ENCODE assay signal across 16 cellular contexts in genomic region chr1:184673305-184673704, GRCh38.
DNase-seq lines count a peak whose midpoint lies in the region; ATAC-seq, FAIRE-seq and TF ChIP-seq lines count a peak whose summit lies in the region.
"Had no signal": no experiment of that assay in that cellular context is flagged by ENCODE, and none has a peak within 500 bp of the region (broad histone marks: within the 10 kb centered on the region; RNA-seq: fewer than 3 reads in every experiment).

No MANE protein-coding gene starts in this region.

- DNase-seq in WTC11 (ENCODE audit: low spot score) (no peak), NCI-H345 treated with DMSO at 0.1 percent for 48 hours (lab: John Stamatoyannopoulos, UW; ENCODE audit: unreplicated experiment) (no peak), HTR-8/SVneo (ENCODE audit: insufficient read length, low spot score) (no peak)
- DNase-seq in stimulated activated naive CD8-positive, alpha-beta T cell treated with anti-CD3 and anti-CD28 coated beads, Interleukin-15, amount 100 ng/mL, for 72 hours: no peak
- DNase-seq: C1 segment of cervical spinal cord; Calu3; CD4-positive, alpha-beta memory T cell; COR-L47; DMS53; DMS79 treated with DMSO at 0.1 percent for 48 hours; GF-D8 had no signal

- peaks cover 56% of the 10 kb centered on the region for H3K4me1 Mint-ChIP-seq in WTC11
- no peaks in the 10 kb centered on the region for H3K4me1 Mint-ChIP-seq in stimulated activated naive CD8-positive, alpha-beta T cell treated with anti-CD3 and anti-CD28 coated beads, Interleukin-15, amount 100 ng/mL, for 72 hours
- H3K4me1 Mint-ChIP-seq: CD4-positive, alpha-beta memory T cell had no signal

- no peak overlapping the region for H3K27ac Mint-ChIP-seq in WTC11
- H3K27ac Mint-ChIP-seq in stimulated activated naive CD8-positive, alpha-beta T cell treated with anti-CD3 and anti-CD28 coated beads, Interleukin-15, amount 100 ng/mL, for 72 hours: no peak overlapping the region
- H3K27ac Mint-ChIP-seq: CD4-positive, alpha-beta memory T cell had no signal

- FAIRE-seq in HTR-8/SVneo (lab: Jason Lieb, UNC): no peak
- FAIRE-seq: GM12891 had no signal

- H3K9ac ChIP-seq in iPS-18a (ENCODE audit: low read length): no peak overlapping the region

- CTCF ChIA-PET in HEK293 (lab: Yijun Ruan, JAX) (interaction anchor here (1.0 to 1.8 kb wide), 2 partner anchors 9 to 294 kb away, joined by 3 to 13 read pairs; no protein-coding TSS in a partner anchor), WTC11 (lab: Charles Lee) (interaction anchor here (1.4 to 2.9 kb wide), 3 partner anchors 9 to 19 kb away, joined by 4 to 36 read pairs (median 5); no protein-coding TSS in a partner anchor)

- H3K4me1 ChIP-seq in HEK293 (ENCODE audit: control insufficient read depth, insufficient read depth, low read length) (no peaks in the 10 kb centered on the region), iPS-18a (ENCODE audit: control insufficient read depth, low read depth, low read length) (peaks cover 49% of the 10 kb centered on the region)

- H3K27ac ChIP-seq in HEK293 (ENCODE audit: extremely low read depth, low read depth, low read length) (no peak overlapping the region), iPS-18a (ENCODE audit: low read length) (no peak overlapping the region)

- H3K4me3 ChIP-seq in HEK293 (ENCODE audit: low read depth, low read length): no peak overlapping the region
- peak overlapping the region; percentile 11 for H3K4me3 ChIP-seq in iPS-18a (ENCODE audit: low read length)
- H3K4me3 ChIP-seq: HAP-1 had no signal

- H3K27me3 Mint-ChIP-seq in WTC11 (ENCODE audit: low read depth): no peaks in the 10 kb centered on the region
- H3K27me3 Mint-ChIP-seq in stimulated activated naive CD8-positive, alpha-beta T cell treated with anti-CD3 and anti-CD28 coated beads, Interleukin-15, amount 100 ng/mL, for 72 hours: peaks cover 28% of the 10 kb centered on the region

- H3K9me3 ChIP-seq in HEK293 (ENCODE audit: control insufficient read depth, insufficient read depth, low read depth, low read length) (no peaks in the 10 kb centered on the region), iPS-18a (ENCODE audit: control insufficient read depth, low read depth, low read length) (no peaks in the 10 kb centered on the region)
- H3K9me3 ChIP-seq: HAP-1 had no signal

- POLR2A ChIA-PET in HEK293 (lab: Yijun Ruan, JAX) (no interaction called here), WTC11 (lab: Charles Lee) (interaction anchor here (0.6 kb wide), 1 partner anchor 1885 kb away, joined by 3 read pairs; no protein-coding TSS in a partner anchor)

- no peaks in the 10 kb centered on the region for H3K27me3 ChIP-seq in iPS-18a (ENCODE audit: control insufficient read depth, insufficient read depth, low read length)

- TF ChIP-seq CTCF in HEK293 (tag by site-specific recombination; IDR thresholded peaks at IDR 0.05) (no peak), WTC11 (IDR thresholded peaks at IDR 0.05) (no peak)

- ATAC-seq in WTC11 (peak; percentile 63), GM18520 (IDR thresholded peaks at IDR 0.05; ENCODE audit: unreplicated experiment) (no peak)
- ATAC-seq in stimulated activated naive CD8-positive, alpha-beta T cell treated with anti-CD3 and anti-CD28 coated beads, Interleukin-15, amount 100 ng/mL, for 72 hours: no peak

- no peaks in the 10 kb centered on the region for H3K9me3 Mint-ChIP-seq in WTC11
- H3K9me3 Mint-ChIP-seq in stimulated activated naive CD8-positive, alpha-beta T cell treated with anti-CD3 and anti-CD28 coated beads, Interleukin-15, amount 100 ng/mL, for 72 hours: no peaks in the 10 kb centered on the region

- no peaks in the 10 kb centered on the region for H3K36me3 ChIP-seq in HEK293 (ENCODE audit: control insufficient read depth in 2 of 2, insufficient read depth in 1 of 2, low read length in 2 of 2)
- H3K36me3 ChIP-seq in iPS-18a (ENCODE audit: control insufficient read depth, low read depth, low read length): no peaks in the 10 kb centered on the region
- H3K36me3 ChIP-seq: HAP-1 had no signal

- no peaks in the 10 kb centered on the region for H3K36me3 Mint-ChIP-seq in WTC11
- H3K36me3 Mint-ChIP-seq: CD4-positive, alpha-beta memory T cell had no signal

- no peak overlapping the region for H3K4me3 Mint-ChIP-seq in WTC11
- no peak overlapping the region for H3K4me3 Mint-ChIP-seq in stimulated activated naive CD8-positive, alpha-beta T cell treated with anti-CD3 and anti-CD28 coated beads, Interleukin-15, amount 100 ng/mL, for 72 hours
- H3K4me3 Mint-ChIP-seq: CD4-positive, alpha-beta memory T cell had no signal

TF ChIP-seq in HEK293, 187 proteins besides CTCF, POLR2A, EP300 and RAD21:
- no peak for TF ChIP-seq ZNF174 (tag by site-specific recombination; IDR thresholded peaks at IDR 0.05)
- 0 out of 2 replicates have a peak, but pooled peaks have one; percentile 8 for TF ChIP-seq ZIC2 (tag by site-specific recombination; IDR thresholded peaks at IDR 0.05)
- no peak for TF ChIP-seq SALL2 (tag by site-specific recombination; IDR thresholded peaks at IDR 0.05; ENCODE audit: borderline replicate concordance)

TF ChIP-seq in WTC11, 78 proteins besides CTCF, POLR2A, EP300 and RAD21:
- TF ChIP-seq TEAD1 (CRISPR knock-in tag; IDR thresholded peaks at IDR 0.05) (no peak), SOX15 (CRISPR knock-in tag; IDR thresholded peaks at IDR 0.05) (no peak), ETV6 (CRISPR knock-in tag; IDR thresholded peaks at IDR 0.05) (no peak), JAZF1 (CRISPR knock-in tag; IDR thresholded peaks at IDR 0.05) (no peak), GRHL2 (CRISPR knock-in tag; IDR thresholded peaks at IDR 0.05; ENCODE audit: insufficient replicate concordance, severe bottlenecking) (no peak)
